In the genomic region with DNA sequence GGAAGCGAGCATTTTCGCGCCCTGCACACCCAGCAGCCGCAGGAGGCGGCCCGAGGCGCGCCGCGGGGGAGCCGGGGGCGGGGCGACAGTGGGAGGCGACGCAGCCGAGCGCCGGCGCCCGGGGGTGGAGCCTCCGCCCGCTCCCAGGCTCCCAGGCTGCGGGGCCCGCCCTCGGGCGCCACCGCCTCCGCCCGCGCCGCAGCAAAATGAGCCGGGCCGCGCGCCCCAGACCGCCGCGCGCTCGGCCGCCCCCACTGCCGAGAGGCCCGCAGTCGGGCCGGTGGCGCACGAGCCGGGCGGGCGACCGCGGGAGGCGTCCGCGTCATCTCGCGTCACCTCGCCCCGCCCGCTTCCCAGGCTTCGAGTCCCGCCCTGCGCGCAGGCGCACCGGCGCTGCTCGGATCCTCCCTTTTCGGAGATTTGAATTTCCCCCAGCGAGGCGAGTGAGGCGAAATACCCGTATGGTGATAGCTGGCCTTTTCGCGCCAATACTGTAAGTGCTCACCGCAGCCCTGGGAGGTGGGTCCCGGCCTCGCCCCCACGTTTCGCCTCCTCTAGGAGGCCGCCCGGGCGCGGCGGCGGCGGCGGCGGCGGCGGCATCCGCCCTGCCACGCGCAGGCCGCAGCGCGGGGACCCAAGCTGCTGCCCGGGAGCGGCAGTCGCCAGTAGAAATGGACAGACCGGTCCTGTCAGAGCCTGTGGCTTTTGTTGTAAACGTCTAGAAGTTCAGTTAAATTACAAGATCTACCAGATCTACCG, we compare ENCODE assay signal across 8 cellular contexts. TPM values are rescaled to one million over a fixed set of nuclear protein-coding genes. Genes with fewer than 3 reads are reported as not detected.
DNase-seq lines count a peak whose midpoint lies in the region; ATAC-seq and TF ChIP-seq lines count a peak whose summit lies in the region.

A gene with protein sequence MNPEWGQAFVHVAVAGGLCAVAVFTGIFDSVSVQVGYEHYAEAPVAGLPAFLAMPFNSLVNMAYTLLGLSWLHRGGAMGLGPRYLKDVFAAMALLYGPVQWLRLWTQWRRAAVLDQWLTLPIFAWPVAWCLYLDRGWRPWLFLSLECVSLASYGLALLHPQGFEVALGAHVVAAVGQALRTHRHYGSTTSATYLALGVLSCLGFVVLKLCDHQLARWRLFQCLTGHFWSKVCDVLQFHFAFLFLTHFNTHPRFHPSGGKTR (plus strand): TSS at position 387 of the 759 bp plus-strand sequence. CDS start 9,309 bp downstream, outside the sequence.

- H3K9ac ChIP-seq in mucosa of rectum (ENCODE audit: low read depth in 1 of 2, low read length in 2 of 2), result peak within 1 kb of the TSS; percentile 93 to 98

- no peaks in the 10 kb centered on the region for H3K36me3 ChIP-seq in mucosa of rectum (ENCODE audit: control insufficient read depth in 2 of 2, insufficient read depth in 2 of 2, low read length in 2 of 2)

- ATAC-seq in GM21723 (IDR thresholded peaks at IDR 0.05; ENCODE audit: unreplicated experiment), result peak; percentile 49

- DNase-seq in DMS153 treated with DMSO at 0.1 percent for 48 hours (lab: John Stamatoyannopoulos, UW; ENCODE audit: unreplicated experiment) (peak; percentile 90), OCI-M1 (lab: John Stamatoyannopoulos, UW) (peak; percentile 95), epithelial cell of proximal tubule (ENCODE audit: low read depth) (no peak)
- DNase-seq in Jurkat, Clone E6-1 (ENCODE audit: low read depth, low spot score), result peak; percentile 93
- DNase-seq in activated T-cell treated with anti-CD3 and anti-CD28 coated beads, Interleukin-2, amount 50 U/mL, for 1 hour, result peak; percentile 93
- peak; percentile 62 to 81 for DNase-seq in stimulated activated CD8-positive, alpha-beta memory T cell treated with anti-CD3 and anti-CD28 coated beads, Interleukin-4, amount 100 ng/mL, for 4 hours (ENCODE audit: low read depth in 2 of 2, low spot score in 1 of 2)

- no peak for TF ChIP-seq CTCF in epithelial cell of proximal tubule (conservative IDR thresholded peaks at IDR 0.05; ENCODE audit: low read depth, low read length)

- no peaks in the 10 kb centered on the region for H3K27me3 ChIP-seq in mucosa of rectum (ENCODE audit: control insufficient read depth in 2 of 2, insufficient read depth in 2 of 2, low read length in 2 of 2)

- no peaks in the 10 kb centered on the region for H3K9me3 ChIP-seq in mucosa of rectum (ENCODE audit: control insufficient read depth in 2 of 2, low read length in 2 of 2)

- H3K27ac ChIP-seq in mucosa of rectum (ENCODE audit: low read depth in 2 of 2, low read length in 2 of 2), result peak within 1 kb of the TSS; percentile 99 to 100

- peak within 1 kb of the TSS; percentile 81 for H3K4me3 ChIP-seq in Jurkat, Clone E6-1 (ENCODE audit: low read length)
- H3K4me3 ChIP-seq in epithelial cell of proximal tubule (ENCODE audit: low read depth, low read length) (peak within 1 kb of the TSS; percentile 83), mucosa of rectum (ENCODE audit: low read length in 2 of 2) (peak within 1 kb of the TSS; percentile 88 to 97)

- H3K4me1 ChIP-seq in mucosa of rectum (ENCODE audit: control insufficient read depth in 2 of 2, insufficient read depth in 2 of 2, low read length in 2 of 2), result peaks cover 33 to 42% of the 10 kb centered on the region in 2 donors

RNA-seq across cellular contexts. Expression of the gene that starts here (rescaled TPM):
- polyA plus RNA-seq in Jurkat, Clone E6-1 (2012; ENCODE audit: insufficient read depth, insufficient read length), result 13.9 TPM
- 2.3 and 4.3 TPM in 2 replicates for total RNA-seq in epithelial cell of proximal tubule
